ENCODE assay signal across 10 cellular contexts in genomic region chr20:48825551-48825885, GRCh38. TPM values are rescaled to one million over a fixed set of nuclear protein-coding genes. Genes with fewer than 3 reads are reported as not detected.
A peak's percentile ranks its signal among the peaks of the same experiment; 100 is the strongest.
DNase-seq lines count a peak whose midpoint lies in the region; ATAC-seq and TF ChIP-seq lines count a peak whose summit lies in the region.
"Had no signal": no experiment of that assay in that cellular context is flagged by ENCODE, and none has a peak within 500 bp of the region (broad histone marks: within the 10 kb centered on the region; RNA-seq: fewer than 3 reads in every experiment).

No MANE protein-coding gene starts in this region.

- peak overlapping the region in 5 of 10 donors; percentile 85 to 97 (median 91) for H3K27ac ChIP-seq in heart right ventricle
- H3K27ac ChIP-seq: BLaER1 had no signal

- intact Hi-C loops in heart right ventricle (cut with DNase I) (loop anchor here in 6 of 10 donors (5.0 to 10.0 kb wide), 9 partner anchors 63 to 171 kb away; no protein-coding TSS in a partner anchor), left ventricle myocardium superior (cut with micrococcal nuclease) (no loop called here)

- H3K36me3 Mint-ChIP-seq in activated naive CD8-positive, alpha-beta T cell treated with anti-CD3 and anti-CD28 coated beads, Interleukin-2, amount 50 U/mL, for 24 hours (ENCODE audit: low read depth), result peaks cover 10% of the 10 kb centered on the region
- no peaks in the 10 kb centered on the region for H3K36me3 Mint-ChIP-seq in mesothelial cell of epicardium
- H3K36me3 Mint-ChIP-seq in type B pancreatic cell, result no peaks in the 10 kb centered on the region

- peaks cover 68% of the 10 kb centered on the region for H3K4me1 Mint-ChIP-seq in activated naive CD8-positive, alpha-beta T cell treated with anti-CD3 and anti-CD28 coated beads, Interleukin-2, amount 50 U/mL, for 24 hours
- peaks cover 28% of the 10 kb centered on the region for H3K4me1 Mint-ChIP-seq in mesothelial cell of epicardium
- H3K4me1 Mint-ChIP-seq in type B pancreatic cell (ENCODE audit: unreplicated experiment), result peaks cover 21% of the 10 kb centered on the region

- H3K36me3 ChIP-seq in heart right ventricle, result peaks cover 0 to 17% (median 0%) of the 10 kb centered on the region in 9 donors
- H3K36me3 ChIP-seq: BLaER1 had no signal

- ATAC-seq in heart right ventricle, result no peak
- ATAC-seq in left ventricle myocardium superior, result no peak
- ATAC-seq in activated naive CD8-positive, alpha-beta T cell treated with anti-CD3 and anti-CD28 coated beads, Interleukin-2, amount 50 U/mL, for 24 hours, result no peak

- H3K27ac Mint-ChIP-seq in activated naive CD8-positive, alpha-beta T cell treated with anti-CD3 and anti-CD28 coated beads, Interleukin-2, amount 50 U/mL, for 24 hours, result peak overlapping the region; percentile 98
- H3K27ac Mint-ChIP-seq in mesothelial cell of epicardium (peak overlapping the region; percentile 47), type B pancreatic cell (no peak overlapping the region)

- H3K27me3 Mint-ChIP-seq in activated naive CD8-positive, alpha-beta T cell treated with anti-CD3 and anti-CD28 coated beads, Interleukin-2, amount 50 U/mL, for 24 hours, result no peaks in the 10 kb centered on the region
- H3K27me3 Mint-ChIP-seq in mesothelial cell of epicardium (ENCODE audit: low read depth) (peaks cover 71% of the 10 kb centered on the region), type B pancreatic cell (peaks cover 70% of the 10 kb centered on the region)

- H3K27me3 ChIP-seq in heart right ventricle, result no peaks in the 10 kb centered on the region

- H3K4me3 ChIP-seq in heart right ventricle, result peak overlapping the region in 7 of 10 donors; percentile 72 to 91 (median 86)
- H3K4me3 ChIP-seq: BLaER1 had no signal

- H3K9me3 ChIP-seq in heart right ventricle, result no peaks in the 10 kb centered on the region
- H3K9me3 ChIP-seq: BLaER1 had no signal

- 53 to 68% methylated on average over 4 of the region's 4 CpGs for WGBS in heart right ventricle, 2 donors

- peaks cover 0 to 63% (median 20%) of the 10 kb centered on the region in 9 donors for H3K4me1 ChIP-seq in heart right ventricle

- H3K9me3 Mint-ChIP-seq in activated naive CD8-positive, alpha-beta T cell treated with anti-CD3 and anti-CD28 coated beads, Interleukin-2, amount 50 U/mL, for 24 hours, result no peaks in the 10 kb centered on the region
- H3K9me3 Mint-ChIP-seq in mesothelial cell of epicardium (no peaks in the 10 kb centered on the region), type B pancreatic cell (no peaks in the 10 kb centered on the region)

- TF ChIP-seq CTCF in heart right ventricle (IDR thresholded peaks at IDR 0.05), result no peak
- TF ChIP-seq CTCF in mesothelial cell of epicardium (IDR thresholded peaks at IDR 0.05; ENCODE audit: unreplicated experiment), result no peak
- TF ChIP-seq CTCF in type B pancreatic cell (conservative IDR thresholded peaks at IDR 0.05), result no peak

- peak overlapping the region; percentile 94 for H3K4me3 Mint-ChIP-seq in activated naive CD8-positive, alpha-beta T cell treated with anti-CD3 and anti-CD28 coated beads, Interleukin-2, amount 50 U/mL, for 24 hours
- H3K4me3 Mint-ChIP-seq in mesothelial cell of epicardium, result no peak overlapping the region
- peak overlapping the region; percentile 37 for H3K4me3 Mint-ChIP-seq in type B pancreatic cell

- DNase-seq in heart right ventricle (no peak), left ventricle myocardium superior (no peak), mesothelial cell of epicardium (ENCODE audit: low spot score in 2 of 2, unreplicated experiment in 2 of 2) (no peak), type B pancreatic cell (ENCODE audit: extremely low spot score, unreplicated experiment) (no peak), D341Med (ENCODE audit: low spot score) (no peak), GOT3 (lab: John Stamatoyannopoulos, UW) (no peak)
- no peak for DNase-seq in activated naive CD8-positive, alpha-beta T cell treated with anti-CD3 and anti-CD28 coated beads, Interleukin-2, amount 50 U/mL, for 24 hours
- no peak for DNase-seq in activated CD8-positive, alpha-beta memory T cell treated with anti-CD3 and anti-CD28 coated beads, Interleukin-2, amount 50 U/mL, for 4 hours
- DNase-seq: activated CD4-positive, CD25-positive, alpha-beta regulatory T cell had no signal

RNA-seq across cellular contexts. Expression of gene PREX1, which starts 2.3 kb away (rescaled TPM):
- total RNA-seq in heart right ventricle, result 10 to 100 TPM in 4 of 10 donors, 1 to 10 TPM in 6; 4.6 to 23.4 (median 8.5) TPM
- polyA plus RNA-seq in heart right ventricle, result 10 to 100 TPM in 1 of 2 donors, 1 to 10 TPM in 1; 9.0 to 11.9 TPM
- 8.3 TPM for total RNA-seq in left ventricle myocardium superior
- 7.9 to 8.6 TPM (median 8.3 TPM) in 3 replicates for total RNA-seq in mesothelial cell of epicardium
- total RNA-seq in type B pancreatic cell (ENCODE audit: low replicate concordance), result 0.71 and 20.8 TPM in 2 replicates
